In the genomic region with DNA sequence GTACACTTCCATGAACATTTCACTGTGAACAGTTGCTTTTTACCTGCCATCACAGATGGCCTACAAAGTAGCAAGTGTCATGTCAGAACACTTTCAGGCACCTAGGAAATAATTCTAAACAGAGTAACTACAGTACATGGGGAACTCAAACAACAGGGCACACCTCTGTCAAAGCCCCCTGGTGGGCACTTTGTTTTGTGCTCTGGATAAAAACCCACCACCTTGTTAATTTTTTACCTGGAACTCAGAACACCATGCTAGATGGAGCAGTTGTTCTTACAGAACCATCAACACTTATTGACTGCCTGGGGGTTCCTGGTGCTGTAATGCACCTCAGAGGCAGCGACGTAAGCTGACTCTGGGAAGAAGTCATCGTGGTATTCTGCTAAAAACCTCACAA, we compare ENCODE assay signal across 14 cellular contexts. TPM values are rescaled to one million over a fixed set of nuclear protein-coding genes. Genes with fewer than 3 reads are reported as not detected.
DNase-seq lines count a peak whose midpoint lies in the region; ATAC-seq and TF ChIP-seq lines count a peak whose summit lies in the region.
"Had no signal": no experiment of that assay in that cellular context is flagged by ENCODE, and none has a peak within 500 bp of the region (broad histone marks: within the 10 kb centered on the region; RNA-seq: fewer than 3 reads in every experiment).

No MANE protein-coding gene starts in this region.

- H3K27me3 ChIP-seq in endodermal cell (ENCODE audit: control insufficient read depth, insufficient read depth, low read length, poor library complexity, severe bottlenecking) = peaks cover 10% of the 10 kb centered on the region
- H3K27me3 ChIP-seq in smooth muscle cell (ENCODE audit: low read depth) = peaks cover 9% of the 10 kb centered on the region

- peaks cover 8% of the 10 kb centered on the region for H3K36me3 ChIP-seq in endodermal cell (ENCODE audit: control insufficient read depth, insufficient read depth, low read length)
- H3K36me3 ChIP-seq in smooth muscle cell (ENCODE audit: low read depth) = peaks cover 17% of the 10 kb centered on the region
- H3K36me3 ChIP-seq: transverse colon had no signal

- H4K20me1 ChIP-seq in smooth muscle cell (ENCODE audit: low read depth) = no peaks in the 10 kb centered on the region

- H3K4me3 ChIP-seq in endodermal cell (ENCODE audit: low read length) (no peak overlapping the region), smooth muscle cell (no peak overlapping the region)
- H3K4me3 ChIP-seq: transverse colon had no signal

- H3K79me2 ChIP-seq in smooth muscle cell (ENCODE audit: low read depth) = no peaks in the 10 kb centered on the region

- H3K9ac ChIP-seq in endodermal cell (ENCODE audit: extremely low read depth, low read length, poor library complexity, severe bottlenecking) = no peak overlapping the region
- no peak overlapping the region for H3K9ac ChIP-seq in smooth muscle cell (ENCODE audit: low read depth)

- H3K4me1 ChIP-seq in endodermal cell (ENCODE audit: control insufficient read depth, insufficient read depth, low read length) (no peaks in the 10 kb centered on the region), smooth muscle cell (ENCODE audit: low read depth) (no peaks in the 10 kb centered on the region)
- H3K4me1 ChIP-seq: transverse colon had no signal

- no peak overlapping the region for H3K27ac ChIP-seq in endodermal cell (ENCODE audit: low read depth, low read length)
- H3K27ac ChIP-seq in smooth muscle cell (ENCODE audit: low read depth) = no peak overlapping the region
- H3K27ac ChIP-seq: transverse colon had no signal

- H2AFZ ChIP-seq in smooth muscle cell (ENCODE audit: low read depth) = no peak overlapping the region

- WGBS in endodermal cell (ENCODE audit: insufficient coverage in 1 of 2, insufficient read length in 1 of 2), 2 experiments = 93 to 95% methylated on average over 3 of the region's 3 CpGs
- WGBS in smooth muscle cell (ENCODE audit: low lambda C conversion rate) = 94% methylated on average over 3 of the region's 3 CpGs

- peak; percentile 40 for ATAC-seq in activated naive CD8-positive, alpha-beta T cell treated with anti-CD3 and anti-CD28 coated beads, Interleukin-2, amount 10 ng/mL, durations not matched to agents 7 days and 5 days (ENCODE audit: low read depth)
- no peak for ATAC-seq in HG02840 (IDR thresholded peaks at IDR 0.05; ENCODE audit: low FRiP score, unreplicated experiment)
- ATAC-seq: esophagus mucosa had no signal

- H3K27me3 Mint-ChIP-seq in activated naive CD8-positive, alpha-beta T cell treated with anti-CD3 and anti-CD28 coated beads, Interleukin-2, amount 10 ng/mL, durations not matched to agents 7 days and 5 days = peaks cover 17% of the 10 kb centered on the region
- peaks cover 8% of the 10 kb centered on the region for H3K27me3 Mint-ChIP-seq in activated naive CD8-positive, alpha-beta T cell treated with anti-CD3 and anti-CD28 coated beads for 36 hours
- H3K27me3 Mint-ChIP-seq in endodermal cell (ENCODE audit: insufficient read depth) = peaks cover 18% of the 10 kb centered on the region

- no peak overlapping the region for H3K4me2 ChIP-seq in smooth muscle cell

- H3K9me3 ChIP-seq in endodermal cell (ENCODE audit: control insufficient read depth, low read length) (peaks cover 16% of the 10 kb centered on the region), smooth muscle cell (replicated peaks; ENCODE audit: low read depth) (peaks cover 7% of the 10 kb centered on the region)

- no peak overlapping the region for H3K27ac Mint-ChIP-seq in activated naive CD8-positive, alpha-beta T cell treated with anti-CD3 and anti-CD28 coated beads, Interleukin-2, amount 10 ng/mL, durations not matched to agents 7 days and 5 days
- no peak overlapping the region for H3K27ac Mint-ChIP-seq in activated naive CD8-positive, alpha-beta T cell treated with anti-CD3 and anti-CD28 coated beads for 36 hours
- H3K27ac Mint-ChIP-seq in endodermal cell = no peak overlapping the region

- DNase-seq in activated naive CD8-positive, alpha-beta T cell treated with anti-CD3 and anti-CD28 coated beads, Interleukin-2, amount 10 ng/mL, durations not matched to agents 7 days and 5 days = no peak
- DNase-seq in activated naive CD8-positive, alpha-beta T cell treated with anti-CD3 and anti-CD28 coated beads for 36 hours = no peak
- DNase-seq in NAMALWA (ENCODE audit: low spot score) = peak; percentile 63
- peak; percentile 80 for DNase-seq in endodermal cell
- no peak for DNase-seq in smooth muscle cell (lab: John Stamatoyannopoulos, UW; ENCODE audit: unreplicated experiment)
- no peak for DNase-seq in middle frontal gyrus (ENCODE audit: extremely low spot score, low spot score)
- DNase-seq in ecto neural progenitor cell (ENCODE audit: low spot score) = no peak
- DNase-seq: AML-193, GOT3, transverse colon had no signal

- H3K4me3 Mint-ChIP-seq in activated naive CD8-positive, alpha-beta T cell treated with anti-CD3 and anti-CD28 coated beads, Interleukin-2, amount 10 ng/mL, durations not matched to agents 7 days and 5 days = no peak overlapping the region
- no peak overlapping the region for H3K4me3 Mint-ChIP-seq in activated naive CD8-positive, alpha-beta T cell treated with anti-CD3 and anti-CD28 coated beads for 36 hours
- H3K4me3 Mint-ChIP-seq in endodermal cell = no peak overlapping the region

- H3K36me3 Mint-ChIP-seq in activated naive CD8-positive, alpha-beta T cell treated with anti-CD3 and anti-CD28 coated beads, Interleukin-2, amount 10 ng/mL, durations not matched to agents 7 days and 5 days = peaks cover 24% of the 10 kb centered on the region
- H3K36me3 Mint-ChIP-seq in activated naive CD8-positive, alpha-beta T cell treated with anti-CD3 and anti-CD28 coated beads for 36 hours = peaks cover 33% of the 10 kb centered on the region
- H3K36me3 Mint-ChIP-seq in endodermal cell (ENCODE audit: low read depth) = peaks cover 38% of the 10 kb centered on the region

- peak; percentile 68 for TF ChIP-seq CTCF in endodermal cell (conservative IDR thresholded peaks at IDR 0.05)
- peak; percentile 20 for TF ChIP-seq CTCF in smooth muscle cell (IDR thresholded peaks at IDR 0.05; ENCODE audit: borderline replicate concordance, insufficient read depth, poor library complexity, severe bottlenecking)

- peaks cover 3% of the 10 kb centered on the region for H3F3A ChIP-seq in smooth muscle cell (ENCODE audit: low read depth)

- peaks cover 13% of the 10 kb centered on the region for H3K4me1 Mint-ChIP-seq in activated naive CD8-positive, alpha-beta T cell treated with anti-CD3 and anti-CD28 coated beads, Interleukin-2, amount 10 ng/mL, durations not matched to agents 7 days and 5 days
- H3K4me1 Mint-ChIP-seq in activated naive CD8-positive, alpha-beta T cell treated with anti-CD3 and anti-CD28 coated beads for 36 hours = peaks cover 8% of the 10 kb centered on the region
- H3K4me1 Mint-ChIP-seq in endodermal cell = peaks cover 9% of the 10 kb centered on the region

- peaks cover 4% of the 10 kb centered on the region for H3K9me3 Mint-ChIP-seq in activated naive CD8-positive, alpha-beta T cell treated with anti-CD3 and anti-CD28 coated beads, Interleukin-2, amount 10 ng/mL, durations not matched to agents 7 days and 5 days
- H3K9me3 Mint-ChIP-seq in activated naive CD8-positive, alpha-beta T cell treated with anti-CD3 and anti-CD28 coated beads for 36 hours = peaks cover 17% of the 10 kb centered on the region
- peaks cover 22% of the 10 kb centered on the region for H3K9me3 Mint-ChIP-seq in endodermal cell

- POLR2A ChIA-PET in activated naive CD8-positive, alpha-beta T cell treated with anti-CD3 and anti-CD28 coated beads, Interleukin-2, amount 10 ng/mL, durations not matched to agents 7 days and 5 days (lab: Charles Lee) = no interaction called here

RNA-seq across cellular contexts. Expression of a gene that starts 11.5 kb away (rescaled TPM):
- total RNA-seq in activated naive CD8-positive, alpha-beta T cell treated with anti-CD3 and anti-CD28 coated beads, Interleukin-2, amount 10 ng/mL, durations not matched to agents 7 days and 5 days = 100 to 1,000 TPM; 100 to 109 TPM
- 10 to 100 TPM; 68.4 to 78.1 TPM for total RNA-seq in activated naive CD8-positive, alpha-beta T cell treated with anti-CD3 and anti-CD28 coated beads for 36 hours
- total RNA-seq in endodermal cell (10 to 100 TPM; 39.4 to 78.9 TPM), smooth muscle cell (12.3 and 19.5 TPM in 2 replicates)
- polyA plus RNA-seq in endodermal cell (2013, experiment 1 of 2) = 64.5 TPM
- polyA plus RNA-seq in endodermal cell (2013, experiment 2 of 2) = 61.4 TPM
- polyA plus RNA-seq in smooth muscle cell = 7.9 and 8.6 TPM in 2 replicates
- total RNA-seq: cardiac septum had no signal

RNA-seq across cellular contexts. Expression of a gene that starts 51.3 kb away (rescaled TPM):
- not detected for total RNA-seq in activated naive CD8-positive, alpha-beta T cell treated with anti-CD3 and anti-CD28 coated beads, Interleukin-2, amount 10 ng/mL, durations not matched to agents 7 days and 5 days
- not detected for total RNA-seq in activated naive CD8-positive, alpha-beta T cell treated with anti-CD3 and anti-CD28 coated beads for 36 hours
- total RNA-seq in endodermal cell = not detected
- polyA plus RNA-seq in endodermal cell (2013, experiment 1 of 2) = 0.57 TPM
- polyA plus RNA-seq in endodermal cell (2013, experiment 2 of 2) = 0.95 TPM
- not detected in 2 replicates for total RNA-seq in smooth muscle cell
- polyA plus RNA-seq in smooth muscle cell = not detected in 2 replicates
- total RNA-seq: esophagus mucosa, skeletal muscle tissue, transverse colon had no signal

Comparison
In these comparisons a context has a peak if more than half of its experiments do, and no peak if none do; other contexts are left out.
1. DNase-seq: peak in NAMALWA (single experiment) and endodermal cell (single experiment); none in activated naive CD8-positive, alpha-beta T cell treated with anti-CD3 and anti-CD28 coated beads, Interleukin-2, amount 10 ng/mL, durations not matched to agents 7 days and 5 days (single experiment), activated naive CD8-positive, alpha-beta T cell treated with anti-CD3 and anti-CD28 coated beads for 36 hours (single experiment), smooth muscle cell (single experiment), middle frontal gyrus (single experiment) and ecto neural progenitor cell (single experiment).